Comparison of ENCODE assay signal across 29 cellular contexts in the genomic region with DNA sequence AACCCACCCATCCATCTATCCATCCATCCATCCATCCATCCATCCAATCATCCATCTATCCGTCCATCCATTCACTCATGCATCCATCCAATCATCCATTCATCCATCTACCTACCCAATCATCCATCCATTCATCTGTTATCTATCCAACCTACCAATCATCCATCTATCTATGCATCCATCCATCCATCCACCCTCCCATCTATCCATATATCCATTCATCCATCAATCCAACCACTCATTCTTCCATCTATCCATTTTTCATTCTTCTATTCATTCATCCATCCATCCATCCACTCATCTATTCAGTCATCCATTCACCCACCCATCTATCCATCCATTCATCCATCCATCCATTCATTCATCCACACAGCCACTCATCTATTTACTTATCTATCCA.
"Had no signal": no experiment of that assay in that cellular context is flagged by ENCODE, and none has a peak within 500 bp of the region (broad histone marks: within the 10 kb centered on the region; RNA-seq: fewer than 3 reads in every experiment).

No MANE protein-coding gene starts in this region.

- H3K4me1 ChIP-seq: colonic mucosa, esophagus muscularis mucosa, esophagus squamous epithelium, foreskin keratinocyte, gastrocnemius medialis, gastroesophageal sphincter, heart left ventricle, heart right ventricle had no signal

- H3K27me3 ChIP-seq: colonic mucosa, esophagus squamous epithelium, foreskin keratinocyte, gastrocnemius medialis, heart right ventricle, hepatocyte had no signal

- H2AFZ ChIP-seq: hepatocyte had no signal

- H3K4me3 Mint-ChIP-seq: dendritic cell treated with granulocyte-macrophage colony-stimulating factor and Interleukin-4, amounts not matched to agents 40 ng/mL and 50 ng/mL, for 4 days; effector memory CD8-positive, alpha-beta T cell; endodermal cell had no signal

- H3K4me1 Mint-ChIP-seq: endodermal cell had no signal

- DNase-seq: colonic mucosa; cortex of kidney; dermis blood vessel endothelial cell; dorsolateral prefrontal cortex; effector CD4-positive, alpha-beta T cell; effector CD8-positive, alpha-beta T cell; effector memory CD4-positive, alpha-beta T cell; effector memory CD8-positive, alpha-beta T cell; endodermal cell; erythroblast; esophagus squamous epithelium; foreskin fibroblast; foreskin keratinocyte; foreskin melanocyte; gastrocnemius medialis; glutamatergic neuron; heart left ventricle; heart right ventricle; hippocampal formation had no signal

- FAIRE-seq: endometrium, endothelial cell of umbilical vein, frontal cortex had no signal

- H3K4me3 ChIP-seq: colonic mucosa, coronary artery, dorsolateral prefrontal cortex, esophagus muscularis mucosa, esophagus squamous epithelium, gastrocnemius medialis, gastroesophageal sphincter, heart left ventricle, heart right ventricle, hepatocyte had no signal

- ATAC-seq: effector memory CD8-positive, alpha-beta T cell; esophagus mucosa; foreskin keratinocyte; gastrocnemius medialis; gastroesophageal sphincter; heart left ventricle; heart right ventricle had no signal

- H3K79me2 ChIP-seq: hepatocyte had no signal

- H3K27ac Mint-ChIP-seq: dendritic cell treated with granulocyte-macrophage colony-stimulating factor and Interleukin-4, amounts not matched to agents 40 ng/mL and 50 ng/mL, for 4 days; effector memory CD8-positive, alpha-beta T cell; endodermal cell had no signal

- H3K36me3 ChIP-seq: colonic mucosa, esophagus muscularis mucosa, esophagus squamous epithelium, gastrocnemius medialis, gastroesophageal sphincter, heart left ventricle, heart right ventricle had no signal

- H3K4me2 ChIP-seq: hepatocyte had no signal

- H3K27me3 Mint-ChIP-seq: dendritic cell treated with granulocyte-macrophage colony-stimulating factor and Interleukin-4, amounts not matched to agents 40 ng/mL and 50 ng/mL, for 4 days; effector memory CD8-positive, alpha-beta T cell had no signal

- H3K9me3 ChIP-seq: colonic mucosa, esophagus muscularis mucosa, gastrocnemius medialis, gastroesophageal sphincter had no signal

- H3K27ac ChIP-seq: colonic mucosa, coronary artery, dorsolateral prefrontal cortex, epithelial cell of prostate, esophagus muscularis mucosa, esophagus squamous epithelium, foreskin keratinocyte, gastrocnemius medialis, gastroesophageal sphincter, heart left ventricle, heart right ventricle, hepatocyte had no signal
